ENCODE assay signal across 8 cellular contexts in the genomic region with DNA sequence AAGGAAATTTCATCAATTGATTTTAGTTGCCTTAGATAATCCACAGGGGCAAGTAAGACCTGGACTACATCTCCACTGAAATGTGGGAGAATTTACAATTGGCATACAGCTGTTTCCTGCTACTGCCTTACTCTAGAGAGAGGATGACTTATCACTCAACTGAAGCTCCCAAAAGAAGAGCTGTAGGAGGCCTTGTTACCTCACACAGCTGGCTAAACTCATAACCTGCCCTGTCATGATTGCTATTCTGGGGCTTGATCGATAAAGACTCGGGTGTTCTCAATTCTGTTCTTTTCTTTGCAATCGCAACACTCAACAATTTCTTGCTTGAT.
DNase-seq lines count a peak whose midpoint lies in the region; ATAC-seq and TF ChIP-seq lines count a peak whose summit lies in the region.

No MANE protein-coding gene starts in this region.

- POLR2A ChIA-PET in PC-3 (lab: Charles Lee; ENCODE audit: unreplicated experiment), result no interaction called here

- no peaks in the 10 kb centered on the region for H3K9me2 ChIP-seq in PC-3 (replicated peaks; ENCODE audit: low read length)

- no peaks in the 10 kb centered on the region for H3K27me3 Mint-ChIP-seq in T-helper 2 cell treated with Interferon-gamma antibody and Interleukin-4, amounts not matched to agents 5 μg/mL and 100 μg/mL, for 36 hours (ENCODE audit: low read depth)
- no peaks in the 10 kb centered on the region for H3K27me3 Mint-ChIP-seq in progenitor cell of endocrine pancreas

- H3K4me3 Mint-ChIP-seq in T-helper 2 cell treated with Interferon-gamma antibody and Interleukin-4, amounts not matched to agents 5 μg/mL and 100 μg/mL, for 36 hours, result peak overlapping the region; percentile 92
- no peak overlapping the region for H3K4me3 Mint-ChIP-seq in progenitor cell of endocrine pancreas (ENCODE audit: low read depth)

- peak overlapping the region; percentile 83 for H3K9ac ChIP-seq in OCI-LY3 (ENCODE audit: low read length)
- H3K9ac ChIP-seq in PC-3 (ENCODE audit: low read length), result no peak overlapping the region

- CTCF ChIA-PET in PC-3 (lab: Charles Lee), result no interaction called here

- no peaks in the 10 kb centered on the region for H3F3A ChIP-seq in PC-3 (ENCODE audit: low read length, unreplicated experiment)

- H3K4me3 ChIP-seq in OCI-LY3 (ENCODE audit: low read length), result peak overlapping the region; percentile 79
- peak overlapping the region in 7 of 8 donors; percentile 34 to 69 (median 43) for H3K4me3 ChIP-seq in spleen
- H3K4me3 ChIP-seq in PC-3 (ENCODE audit: low read length), result no peak overlapping the region

- 36 to 65% (median 48%) methylated on average over 3 of the region's 3 CpGs for WGBS in spleen, 5 donors

- H3K4me1 ChIP-seq in OCI-LY3 (ENCODE audit: low read length) (peaks cover 11% of the 10 kb centered on the region), spleen (peaks cover 0 to 18% (median 7%) of the 10 kb centered on the region in 6 donors), PC-3 (ENCODE audit: insufficient read depth, low read length) (no peaks in the 10 kb centered on the region)

- H2AFZ ChIP-seq in OCI-LY3 (ENCODE audit: low read depth, low read length) (peak overlapping the region; percentile 99), PC-3 (ENCODE audit: low read length) (no peak overlapping the region)

- no peak for TF ChIP-seq CTCF in OCI-LY3 (IDR thresholded peaks at IDR 0.05; ENCODE audit: low read depth, low read length)
- no peak for TF ChIP-seq CTCF in spleen (IDR thresholded peaks at IDR 0.05 in 8 of 11, conservative IDR thresholded peaks at IDR 0.05 in 3 of 11)
- no peak for TF ChIP-seq CTCF in progenitor cell of endocrine pancreas (IDR thresholded peaks at IDR 0.05; ENCODE audit: unreplicated experiment)
- TF ChIP-seq CTCF in PC-3 (conservative IDR thresholded peaks at IDR 0.05; ENCODE audit: low read depth, low read length), result no peak

- H3K36me3 ChIP-seq in OCI-LY3 (replicated peaks; ENCODE audit: low read depth, low read length), result no peaks in the 10 kb centered on the region
- no peaks in the 10 kb centered on the region for H3K36me3 ChIP-seq in spleen
- H3K36me3 ChIP-seq in PC-3 (ENCODE audit: low read depth, low read length), result no peaks in the 10 kb centered on the region

- no peak for DNase-seq in T-helper 2 cell treated with Interferon-gamma antibody and Interleukin-4, amounts not matched to agents 5 μg/mL and 100 μg/mL, for 36 hours (ENCODE audit: low spot score)
- no peak for DNase-seq in T-helper 2 cell
- DNase-seq in spleen, result no peak
- DNase-seq in HuH-7 (ENCODE audit: low spot score), result no peak
- DNase-seq in progenitor cell of endocrine pancreas (ENCODE audit: low spot score, unreplicated experiment), result no peak
- DNase-seq in PC-3, result no peak

- H3K9me3 Mint-ChIP-seq in T-helper 2 cell treated with Interferon-gamma antibody and Interleukin-4, amounts not matched to agents 5 μg/mL and 100 μg/mL, for 36 hours, result no peaks in the 10 kb centered on the region
- H3K9me3 Mint-ChIP-seq in progenitor cell of endocrine pancreas (ENCODE audit: low read depth), result no peaks in the 10 kb centered on the region

- H4K20me1 ChIP-seq in OCI-LY3 (ENCODE audit: insufficient read depth, low read length) (no peaks in the 10 kb centered on the region), PC-3 (ENCODE audit: low read length) (no peaks in the 10 kb centered on the region)

- H3K27me3 ChIP-seq in OCI-LY3 (ENCODE audit: low read depth, low read length), result no peaks in the 10 kb centered on the region
- no peaks in the 10 kb centered on the region for H3K27me3 ChIP-seq in spleen (replicated peaks in 1 of 7)
- no peaks in the 10 kb centered on the region for H3K27me3 ChIP-seq in PC-3 (ENCODE audit: low read length)

- H3K79me2 ChIP-seq in OCI-LY3 (ENCODE audit: low read length), result no peaks in the 10 kb centered on the region
- no peaks in the 10 kb centered on the region for H3K79me2 ChIP-seq in PC-3 (ENCODE audit: low read length)

- H3K36me3 Mint-ChIP-seq in T-helper 2 cell treated with Interferon-gamma antibody and Interleukin-4, amounts not matched to agents 5 μg/mL and 100 μg/mL, for 36 hours (ENCODE audit: low read depth), result no peaks in the 10 kb centered on the region
- H3K36me3 Mint-ChIP-seq in progenitor cell of endocrine pancreas (ENCODE audit: insufficient read depth), result no peaks in the 10 kb centered on the region

- H3K27ac ChIP-seq in OCI-LY3 (ENCODE audit: low read length), result peak overlapping the region; percentile 89
- peak overlapping the region in 6 of 8 donors; percentile 82 to 87 (median 84) for H3K27ac ChIP-seq in spleen
- H3K27ac ChIP-seq in PC-3 (ENCODE audit: low read length), result no peak overlapping the region

- no TSS peak for BruUV-seq in PC-3 (replicated peaks; lab: Mats Ljungman, UMichigan)

- H3K9me3 ChIP-seq in OCI-LY3 (ENCODE audit: insufficient read depth, low read length) (no peaks in the 10 kb centered on the region), spleen (no peaks in the 10 kb centered on the region), PC-3 (ENCODE audit: low read length) (no peaks in the 10 kb centered on the region)

- peak; percentile 16 for ATAC-seq in HG02678 (IDR thresholded peaks at IDR 0.05; ENCODE audit: unreplicated experiment)
- no peak for ATAC-seq in PC-3

- H3K27ac Mint-ChIP-seq in T-helper 2 cell treated with Interferon-gamma antibody and Interleukin-4, amounts not matched to agents 5 μg/mL and 100 μg/mL, for 36 hours, result peak overlapping the region; percentile 95
- H3K27ac Mint-ChIP-seq in progenitor cell of endocrine pancreas, result no peak overlapping the region

- H3K4me2 ChIP-seq in OCI-LY3 (ENCODE audit: low read length) (peak overlapping the region; percentile 96), PC-3 (ENCODE audit: low read length) (no peak overlapping the region)

- TF ChIP-seq POLR2A in spleen (IDR thresholded peaks at IDR 0.05), result no peak

- intact Hi-C loops in spleen (cut with DNase I; ENCODE audit: low total_unique reads) (no loop called here), PC-3 (cut with micrococcal nuclease) (no loop called here)

- H3K4me1 Mint-ChIP-seq in T-helper 2 cell treated with Interferon-gamma antibody and Interleukin-4, amounts not matched to agents 5 μg/mL and 100 μg/mL, for 36 hours (ENCODE audit: low read depth), result peaks cover 36% of the 10 kb centered on the region
- H3K4me1 Mint-ChIP-seq in progenitor cell of endocrine pancreas (ENCODE audit: low read depth), result no peaks in the 10 kb centered on the region
